In genomic region chr1:116636574-116636973, GRCh38 we compare ENCODE assay signal across 1 cellular context. TPM values are rescaled to one million over a fixed set of nuclear protein-coding genes. Genes with fewer than 3 reads are reported as not detected.
"Had no signal": no experiment of that assay in that cellular context is flagged by ENCODE, and none has a peak within 500 bp of the region (broad histone marks: within the 10 kb centered on the region; RNA-seq: fewer than 3 reads in every experiment).

No MANE protein-coding gene starts in this region.

RNA-seq across cellular contexts. Expression of gene IGSF3, which starts 31.0 kb away (rescaled TPM):
- total RNA-seq: OCI-LY7 had no signal
